In the genomic region with DNA sequence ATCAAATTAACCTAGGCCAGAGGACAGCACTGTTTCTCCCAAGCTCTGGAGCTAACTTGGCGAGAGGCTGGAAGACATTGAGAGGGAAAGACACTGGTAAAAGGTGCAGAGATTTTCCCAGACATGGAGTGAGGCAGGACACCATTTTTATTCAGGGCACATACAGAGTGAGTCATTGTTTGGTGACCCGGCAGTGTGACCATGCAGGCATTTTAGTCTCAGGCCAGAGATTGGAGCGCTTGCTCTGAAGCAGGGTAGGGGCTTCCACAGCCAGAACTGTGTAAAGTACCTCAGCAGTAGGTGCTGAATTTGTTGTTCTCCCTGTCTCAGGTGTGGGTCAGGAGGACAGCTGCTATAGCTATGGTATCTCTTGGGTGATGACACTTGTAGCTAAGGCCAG, we compare ENCODE assay signal across 1 cellular context.
TF ChIP-seq lines count a peak whose summit lies in the region.

No MANE protein-coding gene starts in this region.

TF ChIP-seq in H1, 55 proteins besides CTCF, POLR2A, EP300 and RAD21 (continued from another document):
- TF ChIP-seq, protein P1, sequence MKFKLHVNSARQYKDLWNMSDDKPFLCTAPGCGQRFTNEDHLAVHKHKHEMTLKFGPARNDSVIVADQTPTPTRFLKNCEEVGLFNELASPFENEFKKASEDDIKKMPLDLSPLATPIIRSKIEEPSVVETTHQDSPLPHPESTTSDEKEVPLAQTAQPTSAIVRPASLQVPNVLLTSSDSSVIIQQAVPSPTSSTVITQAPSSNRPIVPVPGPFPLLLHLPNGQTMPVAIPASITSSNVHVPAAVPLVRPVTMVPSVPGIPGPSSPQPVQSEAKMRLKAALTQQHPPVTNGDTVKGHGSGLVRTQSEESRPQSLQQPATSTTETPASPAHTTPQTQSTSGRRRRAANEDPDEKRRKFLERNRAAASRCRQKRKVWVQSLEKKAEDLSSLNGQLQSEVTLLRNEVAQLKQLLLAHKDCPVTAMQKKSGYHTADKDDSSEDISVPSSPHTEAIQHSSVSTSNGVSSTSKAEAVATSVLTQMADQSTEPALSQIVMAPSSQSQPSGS (IDR thresholded peaks at IDR 0.05; ENCODE audit: low read length): no peak
- TF ChIP-seq CREB1 (IDR thresholded peaks at IDR 0.05) (no peak), KDM5A (IDR thresholded peaks at IDR 0.05; ENCODE audit: low read length) (no peak)
- TF ChIP-seq, protein P2, sequence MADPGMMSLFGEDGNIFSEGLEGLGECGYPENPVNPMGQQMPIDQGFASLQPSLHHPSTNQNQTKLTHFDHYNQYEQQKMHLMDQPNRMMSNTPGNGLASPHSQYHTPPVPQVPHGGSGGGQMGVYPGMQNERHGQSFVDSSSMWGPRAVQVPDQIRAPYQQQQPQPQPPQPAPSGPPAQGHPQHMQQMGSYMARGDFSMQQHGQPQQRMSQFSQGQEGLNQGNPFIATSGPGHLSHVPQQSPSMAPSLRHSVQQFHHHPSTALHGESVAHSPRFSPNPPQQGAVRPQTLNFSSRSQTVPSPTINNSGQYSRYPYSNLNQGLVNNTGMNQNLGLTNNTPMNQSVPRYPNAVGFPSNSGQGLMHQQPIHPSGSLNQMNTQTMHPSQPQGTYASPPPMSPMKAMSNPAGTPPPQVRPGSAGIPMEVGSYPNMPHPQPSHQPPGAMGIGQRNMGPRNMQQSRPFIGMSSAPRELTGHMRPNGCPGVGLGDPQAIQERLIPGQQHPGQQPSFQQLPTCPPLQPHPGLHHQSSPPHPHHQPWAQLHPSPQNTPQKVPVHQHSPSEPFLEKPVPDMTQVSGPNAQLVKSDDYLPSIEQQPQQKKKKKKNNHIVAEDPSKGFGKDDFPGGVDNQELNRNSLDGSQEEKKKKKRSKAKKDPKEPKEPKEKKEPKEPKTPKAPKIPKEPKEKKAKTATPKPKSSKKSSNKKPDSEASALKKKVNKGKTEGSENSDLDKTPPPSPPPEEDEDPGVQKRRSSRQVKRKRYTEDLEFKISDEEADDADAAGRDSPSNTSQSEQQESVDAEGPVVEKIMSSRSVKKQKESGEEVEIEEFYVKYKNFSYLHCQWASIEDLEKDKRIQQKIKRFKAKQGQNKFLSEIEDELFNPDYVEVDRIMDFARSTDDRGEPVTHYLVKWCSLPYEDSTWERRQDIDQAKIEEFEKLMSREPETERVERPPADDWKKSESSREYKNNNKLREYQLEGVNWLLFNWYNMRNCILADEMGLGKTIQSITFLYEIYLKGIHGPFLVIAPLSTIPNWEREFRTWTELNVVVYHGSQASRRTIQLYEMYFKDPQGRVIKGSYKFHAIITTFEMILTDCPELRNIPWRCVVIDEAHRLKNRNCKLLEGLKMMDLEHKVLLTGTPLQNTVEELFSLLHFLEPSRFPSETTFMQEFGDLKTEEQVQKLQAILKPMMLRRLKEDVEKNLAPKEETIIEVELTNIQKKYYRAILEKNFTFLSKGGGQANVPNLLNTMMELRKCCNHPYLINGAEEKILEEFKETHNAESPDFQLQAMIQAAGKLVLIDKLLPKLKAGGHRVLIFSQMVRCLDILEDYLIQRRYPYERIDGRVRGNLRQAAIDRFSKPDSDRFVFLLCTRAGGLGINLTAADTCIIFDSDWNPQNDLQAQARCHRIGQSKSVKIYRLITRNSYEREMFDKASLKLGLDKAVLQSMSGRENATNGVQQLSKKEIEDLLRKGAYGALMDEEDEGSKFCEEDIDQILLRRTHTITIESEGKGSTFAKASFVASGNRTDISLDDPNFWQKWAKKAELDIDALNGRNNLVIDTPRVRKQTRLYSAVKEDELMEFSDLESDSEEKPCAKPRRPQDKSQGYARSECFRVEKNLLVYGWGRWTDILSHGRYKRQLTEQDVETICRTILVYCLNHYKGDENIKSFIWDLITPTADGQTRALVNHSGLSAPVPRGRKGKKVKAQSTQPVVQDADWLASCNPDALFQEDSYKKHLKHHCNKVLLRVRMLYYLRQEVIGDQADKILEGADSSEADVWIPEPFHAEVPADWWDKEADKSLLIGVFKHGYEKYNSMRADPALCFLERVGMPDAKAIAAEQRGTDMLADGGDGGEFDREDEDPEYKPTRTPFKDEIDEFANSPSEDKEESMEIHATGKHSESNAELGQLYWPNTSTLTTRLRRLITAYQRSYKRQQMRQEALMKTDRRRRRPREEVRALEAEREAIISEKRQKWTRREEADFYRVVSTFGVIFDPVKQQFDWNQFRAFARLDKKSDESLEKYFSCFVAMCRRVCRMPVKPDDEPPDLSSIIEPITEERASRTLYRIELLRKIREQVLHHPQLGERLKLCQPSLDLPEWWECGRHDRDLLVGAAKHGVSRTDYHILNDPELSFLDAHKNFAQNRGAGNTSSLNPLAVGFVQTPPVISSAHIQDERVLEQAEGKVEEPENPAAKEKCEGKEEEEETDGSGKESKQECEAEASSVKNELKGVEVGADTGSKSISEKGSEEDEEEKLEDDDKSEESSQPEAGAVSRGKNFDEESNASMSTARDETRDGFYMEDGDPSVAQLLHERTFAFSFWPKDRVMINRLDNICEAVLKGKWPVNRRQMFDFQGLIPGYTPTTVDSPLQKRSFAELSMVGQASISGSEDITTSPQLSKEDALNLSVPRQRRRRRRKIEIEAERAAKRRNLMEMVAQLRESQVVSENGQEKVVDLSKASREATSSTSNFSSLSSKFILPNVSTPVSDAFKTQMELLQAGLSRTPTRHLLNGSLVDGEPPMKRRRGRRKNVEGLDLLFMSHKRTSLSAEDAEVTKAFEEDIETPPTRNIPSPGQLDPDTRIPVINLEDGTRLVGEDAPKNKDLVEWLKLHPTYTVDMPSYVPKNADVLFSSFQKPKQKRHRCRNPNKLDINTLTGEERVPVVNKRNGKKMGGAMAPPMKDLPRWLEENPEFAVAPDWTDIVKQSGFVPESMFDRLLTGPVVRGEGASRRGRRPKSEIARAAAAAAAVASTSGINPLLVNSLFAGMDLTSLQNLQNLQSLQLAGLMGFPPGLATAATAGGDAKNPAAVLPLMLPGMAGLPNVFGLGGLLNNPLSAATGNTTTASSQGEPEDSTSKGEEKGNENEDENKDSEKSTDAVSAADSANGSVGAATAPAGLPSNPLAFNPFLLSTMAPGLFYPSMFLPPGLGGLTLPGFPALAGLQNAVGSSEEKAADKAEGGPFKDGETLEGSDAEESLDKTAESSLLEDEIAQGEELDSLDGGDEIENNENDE (IDR thresholded peaks at IDR 0.05; ENCODE audit: insufficient replicate concordance, low read length): no peak
- TF ChIP-seq, protein P3, sequence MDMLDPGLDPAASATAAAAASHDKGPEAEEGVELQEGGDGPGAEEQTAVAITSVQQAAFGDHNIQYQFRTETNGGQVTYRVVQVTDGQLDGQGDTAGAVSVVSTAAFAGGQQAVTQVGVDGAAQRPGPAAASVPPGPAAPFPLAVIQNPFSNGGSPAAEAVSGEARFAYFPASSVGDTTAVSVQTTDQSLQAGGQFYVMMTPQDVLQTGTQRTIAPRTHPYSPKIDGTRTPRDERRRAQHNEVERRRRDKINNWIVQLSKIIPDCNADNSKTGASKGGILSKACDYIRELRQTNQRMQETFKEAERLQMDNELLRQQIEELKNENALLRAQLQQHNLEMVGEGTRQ (IDR thresholded peaks at IDR 0.05; ENCODE audit: low read length): no peak
